8 cellular contexts compared by ENCODE assay signal in genomic region chr7:106111671-106112117, GRCh38. TPM values are rescaled to one million over a fixed set of nuclear protein-coding genes. Genes with fewer than 3 reads are reported as not detected.
DNase-seq lines count a peak whose midpoint lies in the region; ATAC-seq, FAIRE-seq and TF ChIP-seq lines count a peak whose summit lies in the region.

No MANE protein-coding gene starts in this region.

- no peak for TF ChIP-seq POLR2A in GM12892 (IDR thresholded peaks at IDR 0.05; ENCODE audit: low read depth, low read length)

- peaks cover 11% of the 10 kb centered on the region for H3K27me3 Mint-ChIP-seq in glutamatergic neuron (ENCODE audit: unreplicated experiment)

- H3K9me3 Mint-ChIP-seq in glutamatergic neuron (ENCODE audit: unreplicated experiment) = peaks cover 4% of the 10 kb centered on the region

- peak; percentile 77 for DNase-seq in ACHN
- DNase-seq in GM12892 (ENCODE audit: insufficient read length) = peak; percentile 23
- peak; percentile 57 for DNase-seq in NCI-H2029 (lab: John Stamatoyannopoulos, UW)
- DNase-seq in activated effector memory CD4-positive, alpha-beta T cell treated with anti-CD3 and anti-CD28 coated beads, Interleukin-2, amount 50 U/mL, for 16 hours = peak; percentile 83
- DNase-seq in glutamatergic neuron = peak; percentile 73
- peak in 5 of 6 donors; percentile 66 to 86 (median 80) for DNase-seq in pancreas
- no peak for DNase-seq in cerebellar nuclear complex (lab: John Stamatoyannopoulos, UW)

- peak overlapping the region; percentile 93 to 98 (median 96) for H3K27ac ChIP-seq in pancreas

- H3K36me3 ChIP-seq in pancreas = no peaks in the 10 kb centered on the region

- peak overlapping the region; percentile 52 to 73 (median 61) for H3K4me3 ChIP-seq in pancreas

- ATAC-seq in HG02870 (IDR thresholded peaks at IDR 0.05; ENCODE audit: unreplicated experiment) (peak; percentile 18), pancreas (peak; percentile 75 to 81 (median 78))

- peak overlapping the region; percentile 95 for H3K4me3 Mint-ChIP-seq in glutamatergic neuron (ENCODE audit: unreplicated experiment)

- peaks cover 29% of the 10 kb centered on the region for H3K4me1 Mint-ChIP-seq in glutamatergic neuron (ENCODE audit: low read depth, unreplicated experiment)

- no peaks in the 10 kb centered on the region for H3K36me3 Mint-ChIP-seq in glutamatergic neuron (ENCODE audit: unreplicated experiment)

- H3K27ac Mint-ChIP-seq in glutamatergic neuron (ENCODE audit: unreplicated experiment) = peak overlapping the region; percentile 90

- TF ChIP-seq CTCF in glutamatergic neuron (IDR thresholded peaks at IDR 0.05; ENCODE audit: partially characterized antibody, unreplicated experiment) (no peak), pancreas (IDR thresholded peaks at IDR 0.05) (no peak)

- FAIRE-seq in GM12892 (lab: Jason Lieb, UNC) = no peak
- FAIRE-seq in pancreas (lab: Jason Lieb, UNC) = no peak

- no peaks in the 10 kb centered on the region for H3K9me3 ChIP-seq in pancreas

- WGBS in pancreas, 2 donors = 0 to 1% methylated on average over 51 of the region's 51 CpGs

- intact Hi-C loops in pancreas (cut with DNase I) = no loop called here

- H3K27me3 ChIP-seq in pancreas = no peaks in the 10 kb centered on the region

- in situ Hi-C loops in ACHN (cut with HindIII; ENCODE audit: low pct_ligation_motif_present, low pct_unique_long_range_greater_than_20kb, low sequenced_read_pairs) = no loop called here

- H3K4me1 ChIP-seq in pancreas = peaks cover 5 to 19% (median 19%) of the 10 kb centered on the region in 3 donors

RNA-seq across cellular contexts. Expression of gene SYPL1, which starts 0.4 kb away (rescaled TPM):
- 29.0 TPM for polyA plus RNA-seq in GM12892 (2012; ENCODE audit: missing spikeins)
- 10.0 TPM for total RNA-seq in glutamatergic neuron (ENCODE audit: unreplicated experiment)
- total RNA-seq in pancreas = 10 to 100 TPM; 23.4 to 44.7 (median 33.5) TPM
- polyA plus RNA-seq in pancreas = 10 to 100 TPM; 16.4 to 38.6 TPM

Comparison
In these comparisons a context has a peak if more than half of its experiments do, and no peak if none do; other contexts are left out.
1. DNase-seq: peak in ACHN (single experiment), GM12892 (single experiment), NCI-H2029 (single experiment), activated effector memory CD4-positive, alpha-beta T cell treated with anti-CD3 and anti-CD28 coated beads, Interleukin-2, amount 50 U/mL, for 16 hours (single experiment), glutamatergic neuron (single experiment) and pancreas (5 of 6); none in cerebellar nuclear complex (0 of 2).